In the genomic region with DNA sequence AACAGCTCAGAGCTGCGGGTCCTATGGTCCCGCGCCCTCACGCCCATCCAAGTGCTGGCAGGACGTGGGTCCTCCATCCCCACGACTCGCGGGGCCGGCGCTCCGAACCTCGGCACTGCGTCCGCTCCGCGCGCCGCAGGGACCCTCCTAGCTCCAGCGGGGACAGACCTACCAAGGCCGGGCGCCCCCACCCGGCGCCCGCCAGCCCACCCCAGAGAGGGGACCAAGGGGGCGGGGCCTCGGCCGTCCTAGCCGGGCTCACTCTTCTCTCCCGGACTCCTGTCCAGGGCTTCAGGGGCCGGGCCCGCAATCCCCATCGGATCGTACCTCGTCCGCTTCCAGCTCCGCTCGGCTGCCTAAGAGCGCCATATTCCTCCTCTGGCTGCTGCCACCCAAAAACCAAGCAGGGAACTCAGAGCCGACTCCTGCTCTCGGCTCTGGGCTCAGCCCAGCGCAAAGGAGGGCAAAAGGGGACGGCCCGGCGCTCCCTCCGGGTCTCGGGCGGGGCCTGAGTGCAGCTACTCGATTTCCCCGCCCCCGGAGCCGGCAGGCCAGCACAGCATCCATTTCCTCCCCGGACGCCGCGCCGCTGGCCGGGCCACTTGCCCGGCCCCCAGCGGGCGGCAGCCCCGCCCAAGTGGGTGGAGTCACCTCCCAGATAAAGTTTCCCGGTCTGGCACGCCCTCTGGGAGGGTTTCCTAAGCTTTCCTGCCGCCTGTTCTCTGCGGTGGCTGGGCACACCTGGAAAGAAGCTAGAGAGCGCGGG, we compare ENCODE assay signal across 8 cellular contexts. TPM values are rescaled to one million over a fixed set of nuclear protein-coding genes. Genes with fewer than 3 reads are reported as not detected.
DNase-seq lines count a peak whose midpoint lies in the region; ATAC-seq, FAIRE-seq and TF ChIP-seq lines count a peak whose summit lies in the region.

A gene (minus strand): TSS at position 460 of the 766 bp plus-strand sequence. CDS start 91 bp downstream, at position 369.

- intact Hi-C loops in kidney (cut with DNase I), result no loop called here

- H3K36me3 ChIP-seq in kidney (ENCODE audit: control insufficient read depth in 1 of 2, insufficient read depth in 2 of 2, low read length in 2 of 2), result no peaks in the 10 kb centered on the region

- no peaks in the 10 kb centered on the region for H3K9me3 ChIP-seq in kidney (ENCODE audit: control insufficient read depth in 1 of 2, low read length in 2 of 2)

- DNase-seq in ACHN, result peak; percentile 88
- peak; percentile 65 for DNase-seq in NCI-H2171 (lab: John Stamatoyannopoulos, UW)
- peak; percentile 50 to 65 (median 62) for DNase-seq in activated CD4-positive, CD25-positive, alpha-beta regulatory T cell (lab: John Stamatoyannopoulos, UW)
- peak; percentile 78 for DNase-seq in cerebellum (ENCODE audit: low spot score)
- DNase-seq in kidney, result peak; percentile 98
- peak; percentile 65 to 86 (median 68) for DNase-seq in stimulated activated CD4-positive, alpha-beta T cell treated with anti-CD3 and anti-CD28 coated beads, Interleukin-12 subunit alpha, Interleukin-12 subunit beta, amount 100 ng/mL, for 48 hours (ENCODE audit: low read depth in 2 of 3, low spot score in 1 of 3)

- ATAC-seq in GM18868 (IDR thresholded peaks at IDR 0.05; ENCODE audit: unreplicated experiment) (peak; percentile 91), HG03097 (IDR thresholded peaks at IDR 0.05; ENCODE audit: low FRiP score, unreplicated experiment) (peak; percentile 94)

- no peaks in the 10 kb centered on the region for H3K4me1 ChIP-seq in kidney (ENCODE audit: control insufficient read depth in 1 of 2, insufficient read depth in 1 of 2, low read depth in 1 of 2, low read length in 2 of 2)

- in situ Hi-C loops in ACHN (cut with HindIII; ENCODE audit: low pct_ligation_motif_present, low pct_unique_long_range_greater_than_20kb, low sequenced_read_pairs), result no loop called here

- FAIRE-seq in kidney (lab: Jason Lieb, UNC), result no peak

- H3K4me3 ChIP-seq in kidney (ENCODE audit: low read length in 2 of 2), result peak within 1 kb of the TSS; percentile 72 to 93

- H3K27ac ChIP-seq in kidney (ENCODE audit: low read depth in 2 of 2, low read length in 2 of 2), result peak within 1 kb of the TSS; percentile 86 to 89

- peak within 1 kb of the TSS; percentile 61 to 87 for H3K9ac ChIP-seq in kidney (ENCODE audit: low read length in 2 of 2)

- TF ChIP-seq CTCF in kidney (IDR thresholded peaks at IDR 0.05; ENCODE audit: borderline replicate concordance, extremely low read depth, insufficient read depth), result peak; percentile 6

RNA-seq across cellular contexts. Expression of the gene that starts here (rescaled TPM):
- total RNA-seq in cerebellum (12.3 TPM), kidney (22.0 TPM)
- polyA plus RNA-seq in kidney (ENCODE audit: insufficient read depth, low read depth, low replicate concordance), result 4.9 TPM

Comparison
In these comparisons a context has a peak if more than half of its experiments do, and no peak if none do; other contexts are left out.
1. Peak in every context shown above with its lines: DNase-seq, ATAC-seq, H3K4me3 ChIP-seq and H3K27ac ChIP-seq.